8 cellular contexts compared by ENCODE assay signal in the genomic region with DNA sequence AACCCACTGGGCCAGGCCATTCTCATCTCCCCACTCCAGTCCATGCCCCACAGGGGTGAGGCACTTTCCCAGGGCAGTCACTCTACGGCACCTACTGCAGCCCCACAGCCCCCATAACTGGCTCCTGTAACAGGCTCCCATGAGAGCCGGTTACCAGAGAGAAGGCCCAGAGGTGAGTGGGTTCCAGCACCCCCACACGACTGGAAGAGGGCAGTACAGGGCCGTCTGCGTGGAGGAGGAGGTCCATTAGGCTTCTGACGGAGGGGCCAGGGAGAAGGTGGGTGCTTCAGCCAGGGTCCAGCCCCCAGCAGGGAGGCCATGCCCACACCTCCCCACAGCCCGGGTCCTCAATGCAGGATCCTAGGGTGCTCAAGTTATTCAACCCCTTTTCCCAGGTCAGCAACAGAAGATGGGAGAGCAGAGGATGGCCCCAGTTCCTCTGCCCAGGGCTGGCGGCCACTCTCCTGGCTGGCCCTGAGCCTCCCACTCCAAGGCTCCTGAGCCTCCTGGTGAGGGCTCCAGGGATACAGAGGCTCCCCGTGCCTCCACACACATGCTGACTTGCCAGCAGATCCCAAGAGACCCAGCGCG. TPM values are rescaled to one million over a fixed set of nuclear protein-coding genes. Genes with fewer than 3 reads are reported as not detected.
DNase-seq lines count a peak whose midpoint lies in the region; ATAC-seq, FAIRE-seq and TF ChIP-seq lines count a peak whose summit lies in the region.

No MANE protein-coding gene starts in this region.

- intact Hi-C loops in mucosa of descending colon (cut with DNase I, micrococcal nuclease) = no loop called here

- H3K27ac ChIP-seq in Peyer's patch = peak overlapping the region; percentile 69 to 94 (median 78)

- peak overlapping the region; percentile 76 for H3K9ac ChIP-seq in endocrine pancreas (ENCODE audit: control insufficient read depth, insufficient read depth, low read length)

- peaks cover 0 to 11% (median 0%) of the 10 kb centered on the region in 3 donors for H3K36me3 ChIP-seq in Peyer's patch
- peaks cover 3% of the 10 kb centered on the region for H3K36me3 ChIP-seq in endocrine pancreas (ENCODE audit: control insufficient read depth, insufficient read depth, low read length)
- H3K36me3 ChIP-seq in mucosa of descending colon (ENCODE audit: low read depth) = no peaks in the 10 kb centered on the region

- H3K27me3 ChIP-seq in Peyer's patch (no peaks in the 10 kb centered on the region), endocrine pancreas (ENCODE audit: control insufficient read depth, insufficient read depth, low read length) (no peaks in the 10 kb centered on the region)

- peak overlapping the region; percentile 32 to 96 (median 78) for H3K4me3 ChIP-seq in Peyer's patch
- no peak overlapping the region for H3K4me3 ChIP-seq in endocrine pancreas (ENCODE audit: control insufficient read depth, insufficient read depth, low read length)
- peak overlapping the region; percentile 61 for H3K4me3 ChIP-seq in retinal pigment epithelial cell (ENCODE audit: low read length)
- no peak overlapping the region for H3K4me3 ChIP-seq in mucosa of descending colon

- H3K4me1 ChIP-seq in Peyer's patch (peaks cover 12 to 54% (median 38%) of the 10 kb centered on the region in 4 donors), endocrine pancreas (ENCODE audit: control insufficient read depth, insufficient read depth, low read length) (no peaks in the 10 kb centered on the region), mucosa of descending colon (ENCODE audit: low read depth) (peaks cover 39% of the 10 kb centered on the region)

- TF ChIP-seq POLR2A in Peyer's patch (IDR thresholded peaks at IDR 0.05) = no peak

- FAIRE-seq in HTR-8/SVneo (lab: Jason Lieb, UNC) = no peak

- ATAC-seq in mucosa of descending colon = no peak

- DNase-seq in NCI-H1436 (lab: John Stamatoyannopoulos, UW) (peak; percentile 26), NCI-H1436 treated with DMSO at 0.1 percent for 48 hours (lab: John Stamatoyannopoulos, UW) (no peak), Peyer's patch (no peak), retinal pigment epithelial cell (ENCODE audit: low read depth) (no peak), mucosa of descending colon (no peak), HTR-8/SVneo (ENCODE audit: insufficient read length, low spot score) (no peak), retina (no peak)

- H3K9me3 ChIP-seq in Peyer's patch (no peaks in the 10 kb centered on the region), endocrine pancreas (ENCODE audit: control insufficient read depth, low read length) (no peaks in the 10 kb centered on the region), mucosa of descending colon (no peaks in the 10 kb centered on the region)

- TF ChIP-seq CTCF in Peyer's patch (IDR thresholded peaks at IDR 0.05) = no peak
- TF ChIP-seq CTCF in retinal pigment epithelial cell (conservative IDR thresholded peaks at IDR 0.05; ENCODE audit: low read depth, low read length) = peak; percentile 28
- TF ChIP-seq CTCF in mucosa of descending colon (IDR thresholded peaks at IDR 0.05) = no peak

RNA-seq across cellular contexts. Expression of gene ACAP3, which starts 1.6 kb away (rescaled TPM):
- total RNA-seq in Peyer's patch (100 to 1,000 TPM in 2 of 4 donors, 10 to 100 TPM in 2; 78.1 to 156 (median 110) TPM), mucosa of descending colon (10 to 100 TPM; 42.1 to 76.9 (median 44.8) TPM)

RNA-seq across cellular contexts. Expression of gene PUSL1, which starts 2.2 kb away (rescaled TPM):
- 10 to 100 TPM; 12.4 to 38.9 (median 24.4) TPM for total RNA-seq in Peyer's patch
- 10 to 100 TPM; 12.4 to 15.9 (median 15.4) TPM for total RNA-seq in mucosa of descending colon

RNA-seq across cellular contexts. Expression of gene INTS11, which starts 18.3 kb away (rescaled TPM):
- total RNA-seq in Peyer's patch (100 to 1,000 TPM; 146 to 359 (median 273) TPM), mucosa of descending colon (100 to 1,000 TPM in 1 of 3 donors, 10 to 100 TPM in 2; 89.9 to 127 (median 95.5) TPM)

RNA-seq across cellular contexts. Expression of gene CPTP, which starts 18.4 kb away (rescaled TPM):
- total RNA-seq in Peyer's patch = 10 to 100 TPM; 10.7 to 94.0 (median 84.6) TPM
- 10 to 100 TPM; 41.2 to 77.9 (median 55.5) TPM for total RNA-seq in mucosa of descending colon

RNA-seq across cellular contexts. Expression of gene TAS1R3, which starts 24.9 kb away (rescaled TPM):
- total RNA-seq in Peyer's patch (1 to 10 TPM; 2.1 to 5.8 (median 3.0) TPM), mucosa of descending colon (1 to 10 TPM in 1 of 3 donors, under 1 TPM in 2; 0.57 to 1.1 (median 0.96) TPM)

Comparison
In these comparisons a context has a peak if more than half of its experiments do, and no peak if none do; other contexts are left out.
1. H3K4me3 ChIP-seq: peak in Peyer's patch (4 of 4) and retinal pigment epithelial cell (single experiment); none in endocrine pancreas (single experiment) and mucosa of descending colon (single experiment).